14 cellular contexts compared by ENCODE assay signal in genomic region chr14:93003945-93004698, GRCh38.
DNase-seq lines count a peak whose midpoint lies in the region; ATAC-seq and TF ChIP-seq lines count a peak whose summit lies in the region.
"Had no signal": no experiment of that assay in that cellular context is flagged by ENCODE, and none has a peak within 500 bp of the region (broad histone marks: within the 10 kb centered on the region; RNA-seq: fewer than 3 reads in every experiment).

No MANE protein-coding gene starts in this region.

- no peak overlapping the region for H3K4me3 ChIP-seq in HEK293 (ENCODE audit: low read depth, low read length)
- H3K4me3 ChIP-seq in fibroblast of pulmonary artery (replicated peaks; ENCODE audit: low read depth, low read length) = no peak overlapping the region
- H3K4me3 ChIP-seq in sigmoid colon = no peak overlapping the region
- H3K4me3 ChIP-seq in lower lobe of right lung = no peak overlapping the region
- H3K4me3 ChIP-seq: ascending aorta, K562, suprapubic skin had no signal

- ATAC-seq in activated naive CD8-positive, alpha-beta T cell treated with anti-CD3 and anti-CD28 coated beads, Interleukin-2, amount 10 ng/mL, durations not matched to agents 7 days and 5 days (ENCODE audit: low read depth) = no peak
- ATAC-seq in HG03045 (IDR thresholded peaks at IDR 0.05; ENCODE audit: unreplicated experiment) = no peak
- ATAC-seq in lower lobe of right lung = no peak

- peaks cover 10% of the 10 kb centered on the region for H3K4me1 Mint-ChIP-seq in activated naive CD8-positive, alpha-beta T cell treated with anti-CD3 and anti-CD28 coated beads, Interleukin-2, amount 10 ng/mL, durations not matched to agents 7 days and 5 days

- H3K9me3 Mint-ChIP-seq in activated naive CD8-positive, alpha-beta T cell treated with anti-CD3 and anti-CD28 coated beads, Interleukin-2, amount 10 ng/mL, durations not matched to agents 7 days and 5 days = no peaks in the 10 kb centered on the region

- intact Hi-C loops in sigmoid colon (cut with DNase I) (no loop called here), lower lobe of right lung (cut with DNase I) (no loop called here)

- peak overlapping the region; percentile 9 for H3K27ac Mint-ChIP-seq in activated naive CD8-positive, alpha-beta T cell treated with anti-CD3 and anti-CD28 coated beads, Interleukin-2, amount 10 ng/mL, durations not matched to agents 7 days and 5 days
- H3K27ac Mint-ChIP-seq: B cell had no signal

- no peaks in the 10 kb centered on the region for H3K27me3 Mint-ChIP-seq in activated naive CD8-positive, alpha-beta T cell treated with anti-CD3 and anti-CD28 coated beads, Interleukin-2, amount 10 ng/mL, durations not matched to agents 7 days and 5 days
- H3K27me3 Mint-ChIP-seq: B cell had no signal

- H3K9me3 ChIP-seq in HEK293 (ENCODE audit: control insufficient read depth, insufficient read depth, low read depth, low read length) (no peaks in the 10 kb centered on the region), sigmoid colon (no peaks in the 10 kb centered on the region), lower lobe of right lung (no peaks in the 10 kb centered on the region)
- H3K9me3 ChIP-seq: ascending aorta, suprapubic skin had no signal

- peaks cover 2% of the 10 kb centered on the region; the same call in 1 of the 2 replicates for H3K4me1 ChIP-seq in HEK293 (ENCODE audit: control insufficient read depth, insufficient read depth, low read length)
- H3K4me1 ChIP-seq in sigmoid colon = peaks cover 4 to 75% (median 61%) of the 10 kb centered on the region in 4 donors
- peaks cover 25% of the 10 kb centered on the region for H3K4me1 ChIP-seq in lower lobe of right lung

- H3K36me3 ChIP-seq in HEK293 (ENCODE audit: control insufficient read depth in 2 of 2, insufficient read depth in 1 of 2, low read length in 2 of 2) (no peaks in the 10 kb centered on the region), sigmoid colon (no peaks in the 10 kb centered on the region), lower lobe of right lung (no peaks in the 10 kb centered on the region)
- H3K36me3 ChIP-seq: ascending aorta, suprapubic skin had no signal

- no peak for TF ChIP-seq POLR2A in sigmoid colon (IDR thresholded peaks at IDR 0.05)
- TF ChIP-seq POLR2A in erythroblast (IDR thresholded peaks at IDR 0.05; ENCODE audit: low read length) = no peak

- H3K27ac ChIP-seq in HEK293 (ENCODE audit: extremely low read depth, low read depth, low read length) = no peak overlapping the region
- peak overlapping the region; percentile 72 to 78 (median 73) for H3K27ac ChIP-seq in sigmoid colon
- H3K27ac ChIP-seq in lower lobe of right lung = no peak overlapping the region
- H3K27ac ChIP-seq: suprapubic skin had no signal

- CTCF ChIA-PET in HEK293 (lab: Yijun Ruan, JAX) = interaction anchor here (1.2 kb wide), 1 partner anchor 109 kb away, joined by 3 read pairs; no protein-coding TSS in a partner anchor

- POLR2A ChIA-PET in HEK293 (lab: Yijun Ruan, JAX) = no interaction called here
- POLR2A ChIA-PET in activated naive CD8-positive, alpha-beta T cell treated with anti-CD3 and anti-CD28 coated beads, Interleukin-2, amount 10 ng/mL, durations not matched to agents 7 days and 5 days (lab: Charles Lee) = no interaction called here

- H3K27me3 ChIP-seq in sigmoid colon (no peaks in the 10 kb centered on the region), lower lobe of right lung (ENCODE audit: low read depth) (no peaks in the 10 kb centered on the region)
- H3K27me3 ChIP-seq: ascending aorta, suprapubic skin had no signal

- 94% methylated on average over 18 of the region's 18 CpGs for WGBS in sigmoid colon, 2 donors

- no peak for TF ChIP-seq CTCF in HEK293 (tag by site-specific recombination; IDR thresholded peaks at IDR 0.05)
- TF ChIP-seq CTCF in fibroblast of pulmonary artery (IDR thresholded peaks at IDR 0.05; ENCODE audit: low read length, missing control alignments) = no peak
- TF ChIP-seq CTCF in sigmoid colon (IDR thresholded peaks at IDR 0.05) = no peak
- TF ChIP-seq CTCF in lower lobe of right lung (IDR thresholded peaks at IDR 0.05) = no peak

- DNase-seq in activated naive CD8-positive, alpha-beta T cell treated with anti-CD3 and anti-CD28 coated beads, Interleukin-2, amount 10 ng/mL, durations not matched to agents 7 days and 5 days = no peak
- DNase-seq in fibroblast of pulmonary artery (ENCODE audit: low read depth) (peak; percentile 29), sigmoid colon (no peak), NCI-H2081 (lab: John Stamatoyannopoulos, UW) (no peak), erythroblast (lab: John Stamatoyannopoulos, UW) (no peak), lower lobe of right lung (no peak)
- DNase-seq: NCI-H1092 treated with DMSO at 0.1 percent for 48 hours, NCI-H226 had no signal

- TF ChIP-seq EP300 in sigmoid colon (IDR thresholded peaks at IDR 0.05) = no peak

- no peaks in the 10 kb centered on the region for H3K36me3 Mint-ChIP-seq in activated naive CD8-positive, alpha-beta T cell treated with anti-CD3 and anti-CD28 coated beads, Interleukin-2, amount 10 ng/mL, durations not matched to agents 7 days and 5 days

- no peak overlapping the region for H3K4me3 Mint-ChIP-seq in activated naive CD8-positive, alpha-beta T cell treated with anti-CD3 and anti-CD28 coated beads, Interleukin-2, amount 10 ng/mL, durations not matched to agents 7 days and 5 days
- H3K4me3 Mint-ChIP-seq: B cell had no signal

TF ChIP-seq in HEK293, 187 proteins besides CTCF, POLR2A, EP300 and RAD21:
- TF ChIP-seq ZFHX2 (tag by site-specific recombination; conservative IDR thresholded peaks at IDR 0.05) (peak; percentile 30; the same call in 1 of the 2 replicates), ZNF221 (tag by site-specific recombination; IDR thresholded peaks at IDR 0.05; ENCODE audit: borderline replicate concordance) (no peak), ZNF792 (tag by site-specific recombination; IDR thresholded peaks at IDR 0.05) (no peak), ZIC2 (tag by site-specific recombination; IDR thresholded peaks at IDR 0.05) (peak; percentile 63)

Comparison
In these comparisons a context has a peak if more than half of its experiments do, and no peak if none do; other contexts are left out.
1. H3K27ac ChIP-seq: peak in sigmoid colon (4 of 4); none in HEK293 (single experiment) and lower lobe of right lung (single experiment).